ENCODE assay signal across 12 cellular contexts in the genomic region with DNA sequence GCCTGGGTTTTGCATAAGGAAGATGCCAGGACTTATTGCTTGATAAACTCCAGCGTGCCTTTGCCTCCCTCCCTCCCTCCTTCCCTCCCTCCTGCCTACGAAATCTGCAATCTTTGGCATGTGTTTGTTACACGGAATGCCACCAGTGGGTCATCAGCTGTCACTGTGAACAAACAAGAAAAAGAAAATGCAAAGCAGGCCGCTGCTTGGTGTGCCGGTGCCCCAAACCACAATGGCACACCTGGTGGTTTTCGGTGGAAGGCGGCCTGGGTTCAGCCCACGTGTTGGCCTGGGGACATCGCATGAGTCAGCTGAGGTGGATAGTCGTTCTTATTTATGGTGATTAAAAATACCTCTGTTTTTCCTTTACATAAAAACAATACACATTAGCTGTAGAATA. TPM values are rescaled to one million over a fixed set of nuclear protein-coding genes. Genes with fewer than 3 reads are reported as not detected.
DNase-seq lines count a peak whose midpoint lies in the region; ATAC-seq, FAIRE-seq and TF ChIP-seq lines count a peak whose summit lies in the region.
"Had no signal": no experiment of that assay in that cellular context is flagged by ENCODE, and none has a peak within 500 bp of the region (broad histone marks: within the 10 kb centered on the region; RNA-seq: fewer than 3 reads in every experiment).

No MANE protein-coding gene starts in this region.

- TF ChIP-seq CTCF in RWPE2 (IDR thresholded peaks at IDR 0.05; ENCODE audit: poor library complexity, severe bottlenecking): no peak
- no peak for TF ChIP-seq CTCF in pancreas (IDR thresholded peaks at IDR 0.05)
- no peak for TF ChIP-seq CTCF in heart right ventricle (IDR thresholded peaks at IDR 0.05)

- peak; percentile 55 for ATAC-seq in GM18870 (IDR thresholded peaks at IDR 0.05; ENCODE audit: unreplicated experiment)
- ATAC-seq in HG02763 (IDR thresholded peaks at IDR 0.05; ENCODE audit: unreplicated experiment): peak; percentile 65
- ATAC-seq in RWPE2 (ENCODE audit: low read depth): peak; percentile 40
- peak in 3 of 4 donors; percentile 4 to 14 (median 6) for ATAC-seq in pancreas
- no peak for ATAC-seq in GM21576 (IDR thresholded peaks at IDR 0.05; ENCODE audit: unreplicated experiment)
- no peak for ATAC-seq in HG03457 (IDR thresholded peaks at IDR 0.05; ENCODE audit: unreplicated experiment)
- no peak for ATAC-seq in heart right ventricle
- ATAC-seq: left lobe of liver had no signal

- H3K27ac ChIP-seq in RWPE2 (ENCODE audit: poor library complexity, severe bottlenecking) (peak overlapping the region; percentile 48), pancreas (no peak overlapping the region), heart right ventricle (no peak overlapping the region)
- H3K27ac ChIP-seq: esophagus muscularis mucosa had no signal

- no peak for FAIRE-seq in pancreas (lab: Jason Lieb, UNC)

- H3K36me3 ChIP-seq in RWPE2 (ENCODE audit: low read depth) (no peaks in the 10 kb centered on the region), pancreas (no peaks in the 10 kb centered on the region), heart right ventricle (no peaks in the 10 kb centered on the region)
- H3K36me3 ChIP-seq: esophagus muscularis mucosa had no signal

- H3K4me3 ChIP-seq in RWPE2 (ENCODE audit: severe bottlenecking) (no peak overlapping the region), pancreas (no peak overlapping the region), heart right ventricle (no peak overlapping the region)
- H3K4me3 ChIP-seq: esophagus muscularis mucosa had no signal

- WGBS in pancreas, 2 donors: 67 to 72% methylated on average over 10 of the region's 10 CpGs
- WGBS in heart right ventricle, 2 donors: 69 to 71% methylated on average over 10 of the region's 10 CpGs

- no peak for DNase-seq in RWPE2 (ENCODE audit: low spot score)
- DNase-seq in pancreas: no peak
- no peak for DNase-seq in activated CD8-positive, alpha-beta memory T cell treated with anti-CD3 and anti-CD28 coated beads, Interleukin-2, amount 50 U/mL, for 4 hours
- no peak for DNase-seq in heart right ventricle
- DNase-seq: NCI-H1436 treated with DMSO at 0.1 percent for 48 hours, T-helper 9 cell had no signal

- H3K9me3 ChIP-seq in RWPE2 (ENCODE audit: severe bottlenecking): no peaks in the 10 kb centered on the region
- no peaks in the 10 kb centered on the region for H3K9me3 ChIP-seq in pancreas
- H3K9me3 ChIP-seq in heart right ventricle: no peaks in the 10 kb centered on the region
- H3K9me3 ChIP-seq: esophagus muscularis mucosa had no signal

- intact Hi-C loops in pancreas (cut with DNase I) (loop anchor here in 1 of 3 donors (5.0 kb wide), 1 partner anchor 189 kb away; no protein-coding TSS in a partner anchor), heart right ventricle (cut with DNase I) (loop anchor here in 5 of 10 donors (2.0 to 10.0 kb wide), 6 partner anchors 91 to 431 kb away; no protein-coding TSS in a partner anchor)

- H3K27me3 ChIP-seq in RWPE2 (ENCODE audit: insufficient read depth, poor library complexity, severe bottlenecking) (no peaks in the 10 kb centered on the region), pancreas (no peaks in the 10 kb centered on the region), heart right ventricle (peaks cover 0 to 25% (median 0%) of the 10 kb centered on the region in 7 donors)

- H3K4me1 ChIP-seq in RWPE2 (ENCODE audit: insufficient read depth, poor library complexity, severe bottlenecking): peaks cover 15% of the 10 kb centered on the region
- H3K4me1 ChIP-seq in pancreas: peaks cover 0 to 6% (median 0%) of the 10 kb centered on the region in 3 donors
- H3K4me1 ChIP-seq in heart right ventricle: peaks cover 0 to 17% (median 4%) of the 10 kb centered on the region in 9 donors

RNA-seq across cellular contexts. Expression of gene IFNLR1, which starts 16.3 kb away (rescaled TPM):
- total RNA-seq in pancreas (1 to 10 TPM; 3.0 to 8.4 (median 4.7) TPM), heart right ventricle (1 to 10 TPM; 2.0 to 3.7 (median 2.6) TPM)
- polyA plus RNA-seq in pancreas (1 to 10 TPM; 2.3 to 3.4 TPM), heart right ventricle (1 to 10 TPM in 1 of 2 donors, under 1 TPM in 1; 0.51 to 1.2 TPM)

Comparison
In these comparisons a context has a peak if more than half of its experiments do, and no peak if none do; other contexts are left out.
1. ATAC-seq: peak in GM18870 (single experiment), HG02763 (single experiment), RWPE2 (single experiment) and pancreas (3 of 4); none in GM21576 (single experiment), HG03457 (single experiment) and heart right ventricle (0 of 8).